ENCODE assay signal across 10 cellular contexts in the genomic region with DNA sequence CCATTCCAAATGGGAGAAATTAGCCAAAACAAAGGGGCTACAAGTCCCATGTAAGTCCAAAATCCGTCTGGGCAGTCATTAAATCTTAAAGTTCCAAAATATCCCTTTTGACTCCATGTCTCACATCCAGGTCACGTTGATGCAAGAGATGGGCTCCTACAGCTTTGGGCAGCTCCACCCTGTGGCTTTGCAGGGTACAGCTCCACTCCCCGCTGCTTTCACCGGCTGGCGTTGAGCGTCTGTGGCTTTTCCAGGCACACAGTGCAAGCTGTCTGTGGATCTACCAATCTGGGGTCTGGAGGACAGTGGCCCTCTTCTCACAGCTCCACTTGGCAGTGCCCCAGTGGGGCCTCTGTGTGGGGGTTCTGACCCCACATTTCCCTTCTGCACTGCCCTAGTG. TPM values are rescaled to one million over a fixed set of nuclear protein-coding genes. Genes with fewer than 3 reads are reported as not detected.
DNase-seq lines count a peak whose midpoint lies in the region; ATAC-seq and TF ChIP-seq lines count a peak whose summit lies in the region.
"Had no signal": no experiment of that assay in that cellular context is flagged by ENCODE, and none has a peak within 500 bp of the region (broad histone marks: within the 10 kb centered on the region; RNA-seq: fewer than 3 reads in every experiment).

No MANE protein-coding gene starts in this region.

- peaks cover 0 to 18% (median 6%) of the 10 kb centered on the region in 9 donors for H3K9me3 Mint-ChIP-seq in naive thymus-derived CD8-positive, alpha-beta T cell

- H3K27me3 Mint-ChIP-seq in naive thymus-derived CD8-positive, alpha-beta T cell, result peaks cover 0 to 1% (median 0%) of the 10 kb centered on the region in 5 donors

- peak; percentile 44 for TF ChIP-seq CTCF in HFF-Myc (IDR thresholded peaks at IDR 0.05; ENCODE audit: low read depth, low read length, missing control alignments)
- TF ChIP-seq CTCF in hepatocyte (IDR thresholded peaks at IDR 0.05; ENCODE audit: poor library complexity), result peak; percentile 6

- no peaks in the 10 kb centered on the region for H3K79me2 ChIP-seq in hepatocyte

- no peaks in the 10 kb centered on the region for H3K36me3 ChIP-seq in hepatocyte (replicated peaks; ENCODE audit: insufficient read depth, low read depth)

- no peaks in the 10 kb centered on the region for H4K20me1 ChIP-seq in hepatocyte (ENCODE audit: insufficient read depth, poor library complexity, severe bottlenecking)

- H3K4me3 ChIP-seq in HFF-Myc (replicated peaks; ENCODE audit: low read depth, low read length) (no peak overlapping the region), hepatocyte (no peak overlapping the region)

- peaks cover 0 to 16% (median 2%) of the 10 kb centered on the region in 3 donors for H3K36me3 Mint-ChIP-seq in naive thymus-derived CD8-positive, alpha-beta T cell

- no peaks in the 10 kb centered on the region for H3K4me1 ChIP-seq in hepatocyte (ENCODE audit: insufficient read depth)

- H3K4me1 Mint-ChIP-seq in naive thymus-derived CD8-positive, alpha-beta T cell, result no peaks in the 10 kb centered on the region

- no peak overlapping the region for H3K27ac ChIP-seq in hepatocyte

- no peak overlapping the region for H3K4me2 ChIP-seq in hepatocyte

- no peak overlapping the region for H3K27ac Mint-ChIP-seq in naive thymus-derived CD8-positive, alpha-beta T cell

- DNase-seq in EH (ENCODE audit: low read depth) (peak; percentile 35), HFF-Myc (ENCODE audit: extremely low read depth, low read depth) (no peak), SHP77 (lab: John Stamatoyannopoulos, UW) (peak; percentile 24 to 46), hepatocyte (ENCODE audit: low spot score) (no peak), A172 (ENCODE audit: low spot score) (no peak), iPS-NIHi11 (ENCODE audit: low spot score) (no peak)
- DNase-seq in naive thymus-derived CD8-positive, alpha-beta T cell, result no peak
- DNase-seq: EL had no signal

- ATAC-seq in GM19455 (IDR thresholded peaks at IDR 0.05; ENCODE audit: unreplicated experiment), result no peak
- ATAC-seq in naive thymus-derived CD8-positive, alpha-beta T cell, result no peak
- ATAC-seq: Right ventricle myocardium inferior had no signal

- no peak overlapping the region for H2AFZ ChIP-seq in hepatocyte

- POLR2A ChIA-PET in naive thymus-derived CD8-positive, alpha-beta T cell (lab: Charles Lee), result no interaction called here

- no peaks in the 10 kb centered on the region for H3K9me3 ChIP-seq in hepatocyte (ENCODE audit: low read depth)

- H3K27me3 ChIP-seq in hepatocyte, result no peaks in the 10 kb centered on the region

- H3K4me3 Mint-ChIP-seq in naive thymus-derived CD8-positive, alpha-beta T cell, result no peak overlapping the region

- WGBS in hepatocyte (ENCODE audit: low lambda C conversion rate, missing lambda C conversion rate), result 46% methylated on average over 6 of the region's 6 CpGs

- H3K9me2 ChIP-seq in hepatocyte (replicated peaks; ENCODE audit: insufficient read depth), result no peaks in the 10 kb centered on the region

RNA-seq across cellular contexts. Expression of a gene that starts 51.3 kb away (rescaled TPM):
- total RNA-seq in hepatocyte, result 2.0 and 2.1 TPM in 2 replicates
- polyA plus RNA-seq in hepatocyte, result 1.1 and 3.9 TPM in 2 replicates
- total RNA-seq in A172 (2014; rRNA removed; shearing (Covaris generic)), result 0.07 TPM in 1 of 2 replicates, not detected in the other
- under 1 TPM in 1 of 2 experiments, not detected in 1; 0.08 TPM for total RNA-seq in naive thymus-derived CD8-positive, alpha-beta T cell
- polyA plus RNA-seq in naive thymus-derived CD8-positive, alpha-beta T cell, result under 1 TPM in 2 of 3 donors, not detected in 1; 0.05 to 0.06 TPM

Comparison
In these comparisons a context has a peak if more than half of its experiments do, and no peak if none do; other contexts are left out.
1. DNase-seq: peak in EH (single experiment) and SHP77 (2 of 2); none in HFF-Myc (single experiment), hepatocyte (single experiment), A172 (single experiment), iPS-NIHi11 (single experiment) and naive thymus-derived CD8-positive, alpha-beta T cell (0 of 10).